Comparison of ENCODE assay signal across 18 cellular contexts in genomic region chr15:29596266-29596665, GRCh38.
A peak's percentile ranks its signal among the peaks of the same experiment; 100 is the strongest.
DNase-seq lines count a peak whose midpoint lies in the region; ATAC-seq, FAIRE-seq and TF ChIP-seq lines count a peak whose summit lies in the region.
"Had no signal": no experiment of that assay in that cellular context is flagged by ENCODE, and none has a peak within 500 bp of the region (broad histone marks: within the 10 kb centered on the region; RNA-seq: fewer than 3 reads in every experiment).

No MANE protein-coding gene starts in this region.

- in situ Hi-C loops in HepG2 (cut with HindIII; ENCODE audit: extremely low pct_ligation_motif_present, low pct_unique_long_range_greater_than_20kb), result no loop called here

- intact Hi-C loops in HepG2 (cut with micrococcal nuclease; ENCODE audit: unreplicated experiment), result no loop called here
- intact Hi-C loops in right lobe of liver (cut with DNase I), result no loop called here

- H3K27ac ChIP-seq in HepG2 (ENCODE audit: extremely low read length, insufficient read depth, low read length) (no peak overlapping the region), right lobe of liver (no peak overlapping the region), RWPE2 (ENCODE audit: poor library complexity, severe bottlenecking) (no peak overlapping the region)
- H3K27ac ChIP-seq: vagina had no signal

- ATAC-seq in HepG2 (no peak), right lobe of liver (no peak), RWPE2 (ENCODE audit: low read depth) (peak; percentile 55; the same call in 2 of the 3 replicates)

- 34% methylated on average over 3 of the region's 3 CpGs for WGBS in HepG2 (ENCODE audit: low lambda C conversion rate)
- WGBS in right lobe of liver (ENCODE audit: insufficient coverage, low coverage, low lambda C conversion rate, missing lambda C conversion rate), result 47% methylated on average over 3 of the region's 3 CpGs

- no peak overlapping the region for H2AFZ ChIP-seq in HepG2 (ENCODE audit: low read length)

- H3K4me1 ChIP-seq in HepG2 (ENCODE audit: insufficient read depth, low read length) (no peaks in the 10 kb centered on the region), right lobe of liver (no peaks in the 10 kb centered on the region), RWPE2 (ENCODE audit: insufficient read depth, poor library complexity, severe bottlenecking) (no peaks in the 10 kb centered on the region)
- H3K4me1 ChIP-seq: vagina had no signal

- TF ChIP-seq POLR2A in HepG2 (IDR thresholded peaks at IDR 0.05; ENCODE audit: insufficient read depth in 1 of 2, low read depth in 2 of 2, low read length in 2 of 2) (no peak), right lobe of liver (IDR thresholded peaks at IDR 0.05) (no peak)

- no peak overlapping the region for H3K4me2 ChIP-seq in HepG2 (ENCODE audit: low read depth, low read length)

- TF ChIP-seq CTCF in HepG2 (CRISPR knock-in tag; IDR thresholded peaks at IDR 0.05), result 0 out of 2 replicates have a peak, but pooled peaks have one; percentile 11
- no peak for TF ChIP-seq CTCF in right lobe of liver (IDR thresholded peaks at IDR 0.05)
- peak; percentile 29 for TF ChIP-seq CTCF in RWPE2 (IDR thresholded peaks at IDR 0.05; ENCODE audit: poor library complexity, severe bottlenecking)

- BruUV-seq in HepG2 (replicated peaks; lab: Mats Ljungman, UMichigan), result no TSS peak

- no peak for FAIRE-seq in HepG2 (lab: Jason Lieb, UNC)

- TF ChIP-seq RAD21 in HepG2 (CRISPR knock-in tag; IDR thresholded peaks at IDR 0.05), result no peak

- POLR2A ChIA-PET in HepG2 (lab: Yijun Ruan, JAX), result no interaction called here

- DNase-seq in HepG2 (ENCODE audit: low spot score) (no peak), right lobe of liver (no peak), RWPE2 (ENCODE audit: low spot score) (no peak), fibroblast of peridontal ligament (ENCODE audit: extremely low read depth) (peak; percentile 43), epidermal melanocyte (ENCODE audit: insufficient read length, low spot score) (no peak)
- DNase-seq in activated CD4-positive, alpha-beta T cell treated with anti-CD3 and anti-CD28 coated beads for 48 hours, result no peak
- DNase-seq in activated CD8-positive, alpha-beta memory T cell treated with anti-CD3 and anti-CD28 coated beads, Interleukin-2, amount 50 U/mL, for 48 hours, result no peak
- DNase-seq in stimulated activated CD4-positive, alpha-beta T cell treated with anti-CD3 and anti-CD28 coated beads, Interleukin-2, amount 100 ng/mL, for 24 hours, result no peak
- DNase-seq: activated T-cell treated with anti-CD3 and anti-CD28 coated beads, Interleukin-2, amount 50 U/mL, for 24 hours; amygdala; endodermal cell; H9; midbrain; NCI-H187; NCI-H526 treated with DMSO at 0.1 percent for 48 hours; posterior cingulate gyrus; stimulated activated CD4-positive, alpha-beta T cell treated with anti-CD3 and anti-CD28 coated beads, Interleukin-1b, Interleukin-23, amount 100 ng/mL, for 48 hours had no signal

- H3K27me3 ChIP-seq in HepG2 (ENCODE audit: control insufficient read depth in 1 of 2, insufficient read depth in 2 of 2, low read length in 2 of 2), result no peaks in the 10 kb centered on the region; a peak in 2 of 5 replicates
- H3K27me3 ChIP-seq in right lobe of liver, result no peaks in the 10 kb centered on the region
- peaks cover 22% of the 10 kb centered on the region for H3K27me3 ChIP-seq in RWPE2 (ENCODE audit: insufficient read depth, poor library complexity, severe bottlenecking)
- H3K27me3 ChIP-seq: vagina had no signal

- no peak overlapping the region for H3K9ac ChIP-seq in HepG2 (ENCODE audit: insufficient read depth, low read depth, low read length)

- CTCF ChIA-PET in HepG2 (lab: Yijun Ruan, JAX; ENCODE audit: low intra/inter-chr PET ratio, low total read pairs), result no interaction called here

- H3K9me3 ChIP-seq in HepG2 (ENCODE audit: low read length) (no peaks in the 10 kb centered on the region), right lobe of liver (no peaks in the 10 kb centered on the region), RWPE2 (ENCODE audit: severe bottlenecking) (no peaks in the 10 kb centered on the region)
- H3K9me3 ChIP-seq: vagina had no signal

- H3K79me2 ChIP-seq in HepG2 (ENCODE audit: insufficient read depth, low read length), result no peaks in the 10 kb centered on the region

- H3K4me3 ChIP-seq in HepG2 (replicated peaks in 1 of 3; ENCODE audit: insufficient read depth in 1 of 3, low read depth in 2 of 3, low read length in 3 of 3), result no peak overlapping the region
- H3K4me3 ChIP-seq in right lobe of liver, result no peak overlapping the region
- H3K4me3 ChIP-seq in RWPE2 (ENCODE audit: severe bottlenecking), result no peak overlapping the region
- H3K4me3 ChIP-seq: vagina had no signal

- TF ChIP-seq EP300 in HepG2 (IDR thresholded peaks at IDR 0.05; ENCODE audit: low read depth in 2 of 2, low read length in 2 of 2), result no peak
- no peak for TF ChIP-seq EP300 in HepG2 (CRISPR knock-in tag; IDR thresholded peaks at IDR 0.05; ENCODE audit: borderline replicate concordance)

- H4K20me1 ChIP-seq in HepG2 (ENCODE audit: insufficient read depth, low read length), result no peaks in the 10 kb centered on the region

- no peaks in the 10 kb centered on the region for H3K36me3 ChIP-seq in HepG2 (replicated peaks in 1 of 2; ENCODE audit: control insufficient read depth in 1 of 2, insufficient read depth in 2 of 2, low read length in 2 of 2)
- H3K36me3 ChIP-seq in right lobe of liver, result no peaks in the 10 kb centered on the region
- no peaks in the 10 kb centered on the region for H3K36me3 ChIP-seq in RWPE2 (ENCODE audit: low read depth)
- H3K36me3 ChIP-seq: vagina had no signal

TF ChIP-seq in HepG2, 621 proteins besides CTCF, POLR2A, EP300 and RAD21:
- TF ChIP-seq KAT2B (IDR thresholded peaks at IDR 0.05; ENCODE audit: borderline replicate concordance, low read depth, low read length), result no peak
- TF ChIP-seq GMEB1 (CRISPR knock-in tag; IDR thresholded peaks at IDR 0.05; ENCODE audit: borderline replicate concordance), result no peak
- TF ChIP-seq ZNF605 (CRISPR knock-in tag; IDR thresholded peaks at IDR 0.05), result no peak
- TF ChIP-seq ZMYM3 (CRISPR knock-in tag; IDR thresholded peaks at IDR 0.05), result no peak

Comparison
In these comparisons a context has a peak if more than half of its experiments do, and no peak if none do; other contexts are left out.
1. CTCF ChIP-seq: peak in HepG2 (single experiment) and RWPE2 (single experiment); none in right lobe of liver (0 of 4).